31 cellular contexts compared by ENCODE assay signal in genomic region chr9:30677256-30677655, GRCh38.
"Had no signal": no experiment of that assay in that cellular context is flagged by ENCODE, and none has a peak within 500 bp of the region (broad histone marks: within the 10 kb centered on the region; RNA-seq: fewer than 3 reads in every experiment).

No MANE protein-coding gene starts in this region.

- H3K4me2 ChIP-seq: hepatocyte had no signal

- H3K27me3 Mint-ChIP-seq: naive B cell; stimulated activated memory B cell treated with anti-CD40 and anti-IgM and Interleukin-4, amounts not matched to agents 10 μg/mL and 1 μg/mL and 100 μg/mL, for 72 hours; stimulated activated naive CD8-positive, alpha-beta T cell treated with anti-CD3 and anti-CD28 coated beads, Interleukin-15, amount 100 ng/mL, for 72 hours; type B pancreatic cell had no signal

- ATAC-seq: heart right ventricle; left colon; natural killer cell; pancreas; psoas muscle; right cardiac atrium; stimulated activated memory B cell treated with anti-CD40 and anti-IgM and Interleukin-4, amounts not matched to agents 10 μg/mL and 1 μg/mL and 100 μg/mL, for 72 hours; stimulated activated naive CD8-positive, alpha-beta T cell treated with anti-CD3 and anti-CD28 coated beads, Interleukin-15, amount 100 ng/mL, for 72 hours had no signal

- H3K4me1 ChIP-seq: heart right ventricle, left ventricle myocardium inferior, pancreas, psoas muscle, sigmoid colon, spleen, tibial nerve, uterus had no signal

- H3K4me3 ChIP-seq: heart right ventricle, hepatocyte, left ventricle myocardium inferior, lung, pancreas, psoas muscle, sigmoid colon, spleen, tibial nerve, uterus had no signal

- H3K9me3 Mint-ChIP-seq: mesothelial cell of epicardium; nephron progenitor cell; stimulated activated naive CD8-positive, alpha-beta T cell treated with anti-CD3 and anti-CD28 coated beads, Interleukin-15, amount 100 ng/mL, for 72 hours; type B pancreatic cell had no signal

- H3K9me3 ChIP-seq: pancreas, psoas muscle, sigmoid colon, uterus had no signal

- H3K27ac Mint-ChIP-seq: mesothelial cell of epicardium; naive B cell; natural killer cell; nephron progenitor cell; stimulated activated memory B cell treated with anti-CD40 and anti-IgM and Interleukin-4, amounts not matched to agents 10 μg/mL and 1 μg/mL and 100 μg/mL, for 72 hours; stimulated activated naive CD8-positive, alpha-beta T cell treated with anti-CD3 and anti-CD28 coated beads, Interleukin-15, amount 100 ng/mL, for 72 hours; type B pancreatic cell had no signal

- DNase-seq: heart right ventricle; islet precursor cell; kidney glomerular epithelial cell; left colon; left ventricle myocardium inferior; mesendoderm; naive B cell; natural killer cell; nephron progenitor cell; nucleus accumbens; pancreas; posterior cingulate gyrus; psoas muscle; right cardiac atrium; sigmoid colon; small intestine; spleen; stimulated activated CD4-positive, alpha-beta T cell treated with anti-CD3 and anti-CD28 coated beads, Interleukin-1b, Interleukin-23, amount 100 ng/mL, for 48 hours; stimulated activated CD4-positive, alpha-beta T cell treated with anti-CD3 and anti-CD28 coated beads, Interleukin-2, amount 100 ng/mL, for 48 hours; stimulated activated CD4-positive, alpha-beta T cell treated with anti-CD3 and anti-CD28 coated beads, Interleukin-4, amount 100 ng/mL, for 4 hours; stimulated activated CD8-positive, alpha-beta memory T cell treated with anti-CD3 and anti-CD28 coated beads, Interleukin-4, amount 100 ng/mL, for 48 hours; stimulated activated naive CD4-positive, alpha-beta T cell treated with Interleukin-2 at 50 U/mL for 16 hours; stimulated activated naive CD8-positive, alpha-beta T cell treated with anti-CD3 and anti-CD28 coated beads, Interleukin-15, amount 100 ng/mL, for 72 hours; substantia nigra; uterus had no signal

- H3K36me3 Mint-ChIP-seq: mesothelial cell of epicardium; naive B cell; natural killer cell; stimulated activated memory B cell treated with anti-CD40 and anti-IgM and Interleukin-4, amounts not matched to agents 10 μg/mL and 1 μg/mL and 100 μg/mL, for 72 hours; type B pancreatic cell had no signal

- H3K79me2 ChIP-seq: hepatocyte had no signal

- H3K27ac ChIP-seq: heart right ventricle, hepatocyte, left ventricle myocardium inferior, pancreas, psoas muscle, sigmoid colon, spleen, tibial nerve, uterus had no signal

- H3K4me3 Mint-ChIP-seq: mesothelial cell of epicardium; naive B cell; natural killer cell; nephron progenitor cell; stimulated activated memory B cell treated with anti-CD40 and anti-IgM and Interleukin-4, amounts not matched to agents 10 μg/mL and 1 μg/mL and 100 μg/mL, for 72 hours; stimulated activated naive CD8-positive, alpha-beta T cell treated with anti-CD3 and anti-CD28 coated beads, Interleukin-15, amount 100 ng/mL, for 72 hours; type B pancreatic cell had no signal

- H3K27me3 ChIP-seq: heart right ventricle, hepatocyte, pancreas, sigmoid colon, spleen, tibial nerve, uterus had no signal

- H2AFZ ChIP-seq: hepatocyte had no signal

- FAIRE-seq: pancreas, small intestine had no signal

- H3K36me3 ChIP-seq: heart right ventricle, left ventricle myocardium inferior, pancreas, sigmoid colon, spleen, tibial nerve, uterus had no signal

- H3K4me1 Mint-ChIP-seq: mesothelial cell of epicardium; naive B cell; natural killer cell; nephron progenitor cell; stimulated activated memory B cell treated with anti-CD40 and anti-IgM and Interleukin-4, amounts not matched to agents 10 μg/mL and 1 μg/mL and 100 μg/mL, for 72 hours; stimulated activated naive CD8-positive, alpha-beta T cell treated with anti-CD3 and anti-CD28 coated beads, Interleukin-15, amount 100 ng/mL, for 72 hours had no signal
